In the genomic region with DNA sequence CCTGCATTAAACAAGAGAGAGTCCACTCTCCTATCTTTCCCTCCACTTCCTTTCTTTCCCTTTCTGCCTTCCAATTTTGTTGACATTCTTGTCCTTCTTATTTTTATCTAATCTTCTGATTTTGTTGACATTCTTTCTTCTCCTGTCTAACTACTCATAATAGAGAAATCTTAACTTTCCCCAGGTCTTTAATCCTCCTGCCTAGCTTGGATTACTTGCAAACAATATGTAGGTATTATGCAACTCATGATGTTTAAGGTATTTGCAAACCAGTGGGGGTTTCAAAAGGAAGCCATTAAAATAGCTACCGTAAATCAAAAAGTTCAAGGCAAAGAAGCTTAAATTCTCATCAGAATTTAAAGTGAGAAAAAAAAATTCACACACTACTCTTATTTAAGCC, we compare ENCODE assay signal across 28 cellular contexts. TPM values are rescaled to one million over a fixed set of nuclear protein-coding genes. Genes with fewer than 3 reads are reported as not detected.
A peak's percentile ranks its signal among the peaks of the same experiment; 100 is the strongest.
DNase-seq lines count a peak whose midpoint lies in the region; ATAC-seq, FAIRE-seq and TF ChIP-seq lines count a peak whose summit lies in the region.
"Had no signal": no experiment of that assay in that cellular context is flagged by ENCODE, and none has a peak within 500 bp of the region (broad histone marks: within the 10 kb centered on the region; RNA-seq: fewer than 3 reads in every experiment).

No MANE protein-coding gene starts in this region.

- H3K4me2 ChIP-seq in smooth muscle cell = peak overlapping the region; percentile 68

- DNase-seq in SJCRH30 (no peak), smooth muscle cell (lab: John Stamatoyannopoulos, UW; ENCODE audit: unreplicated experiment) (no peak), esophagus muscularis mucosa (ENCODE audit: extremely low spot score) (no peak)
- DNase-seq in CD4-positive, alpha-beta T cell = no peak
- DNase-seq: activated CD4-positive, alpha-beta memory T cell treated with anti-CD3 and anti-CD28 coated beads, Interleukin-2, amount 10 ng/mL, durations not matched to agents 7 days and 5 days; activated CD4-positive, alpha-beta T cell treated with anti-CD3 and anti-CD28 coated beads for 1 hour; CD4-positive, alpha-beta memory T cell; central memory CD4-positive, alpha-beta T cell; DMS153; KG1; kidney; MV-4-11; NCI-H446 treated with DMSO at 0.1 percent for 48 hours; posterior cingulate gyrus; sigmoid colon; stimulated activated naive B cell treated with anti-CD40 and anti-IgM and Interleukin-4, amounts not matched to agents 10 μg/mL and 1 μg/mL and 100 μg/mL, for 72 hours; T-helper 17 cell; uterus had no signal

- FAIRE-seq in endometrium (lab: Jason Lieb, UNC) = peak; percentile 39
- FAIRE-seq: endothelial cell of umbilical vein, GM12892, H54 had no signal

- H4K20me1 ChIP-seq in smooth muscle cell (ENCODE audit: low read depth) = no peaks in the 10 kb centered on the region

- CTCF ChIA-PET in CD4-positive, alpha-beta T cell (lab: Charles Lee) = no interaction called here

- no peaks in the 10 kb centered on the region for H3K9me3 Mint-ChIP-seq in CD4-positive, alpha-beta T cell
- H3K9me3 Mint-ChIP-seq: activated CD4-positive, alpha-beta memory T cell treated with anti-CD3 and anti-CD28 coated beads, Interleukin-2, amount 10 ng/mL, durations not matched to agents 7 days and 5 days; activated naive CD4-positive, alpha-beta T cell treated with anti-CD3 and anti-CD28 coated beads, Interleukin-2, amount 50 U/mL, for 24 hours; activated T-helper 17 cell treated with anti-CD3 and anti-CD28 coated beads, Interleukin-2, amount 50 U/mL, for 72 hours; CD4-positive, alpha-beta memory T cell; neural crest cell; stimulated activated naive B cell treated with anti-CD40 and anti-IgM and Interleukin-4, amounts not matched to agents 10 μg/mL and 1 μg/mL and 100 μg/mL, for 72 hours had no signal

- H3K27ac ChIP-seq in HUES48 (ENCODE audit: low read depth, low read length) (peak overlapping the region; percentile 59), SJCRH30 (peak overlapping the region; percentile 19), smooth muscle cell (ENCODE audit: low read depth) (no peak overlapping the region), esophagus muscularis mucosa (replicated peaks in 1 of 4) (no peak overlapping the region)
- no peak overlapping the region for H3K27ac ChIP-seq in CD4-positive, alpha-beta T cell (ENCODE audit: low read depth, low read length)
- H3K27ac ChIP-seq: sigmoid colon, uterus had no signal

- H3K4me1 ChIP-seq in HUES48 (ENCODE audit: control insufficient read depth, insufficient read depth, low read length) (peaks cover 62% of the 10 kb centered on the region), SJCRH30 (peaks cover 22% of the 10 kb centered on the region), smooth muscle cell (ENCODE audit: low read depth) (peaks cover 23% of the 10 kb centered on the region), esophagus muscularis mucosa (peaks cover 3 to 20% (median 8%) of the 10 kb centered on the region in 4 donors)
- H3K4me1 ChIP-seq: uterus had no signal

- H3K9me3 ChIP-seq in HUES48 (ENCODE audit: control insufficient read depth, insufficient read depth, low read length) (no peaks in the 10 kb centered on the region), SJCRH30 (replicated peaks) (no peaks in the 10 kb centered on the region), smooth muscle cell (replicated peaks; ENCODE audit: low read depth) (no peaks in the 10 kb centered on the region), esophagus muscularis mucosa (no peaks in the 10 kb centered on the region)
- H3K9me3 ChIP-seq in CD4-positive, alpha-beta T cell (ENCODE audit: control insufficient read depth, low read length) = no peaks in the 10 kb centered on the region
- H3K9me3 ChIP-seq: sigmoid colon, uterus had no signal

- H2AFZ ChIP-seq in smooth muscle cell (ENCODE audit: low read depth) = no peak overlapping the region

- H3K27ac Mint-ChIP-seq in CD4-positive, alpha-beta T cell = no peak overlapping the region
- H3K27ac Mint-ChIP-seq: activated CD4-positive, alpha-beta memory T cell treated with anti-CD3 and anti-CD28 coated beads, Interleukin-2, amount 10 ng/mL, durations not matched to agents 7 days and 5 days; activated naive CD4-positive, alpha-beta T cell treated with anti-CD3 and anti-CD28 coated beads, Interleukin-2, amount 50 U/mL, for 24 hours; activated T-helper 17 cell treated with anti-CD3 and anti-CD28 coated beads, Interleukin-2, amount 50 U/mL, for 72 hours; CD4-positive, alpha-beta memory T cell; stimulated activated naive B cell treated with anti-CD40 and anti-IgM and Interleukin-4, amounts not matched to agents 10 μg/mL and 1 μg/mL and 100 μg/mL, for 72 hours; T-helper 17 cell had no signal

- TF ChIP-seq POLR2A in GM18505 (IDR thresholded peaks at IDR 0.05; ENCODE audit: borderline replicate concordance, extremely low read depth, insufficient read depth, insufficient read length) = no peak
- TF ChIP-seq POLR2A in esophagus muscularis mucosa (IDR thresholded peaks at IDR 0.05; ENCODE audit: low read depth) = no peak

- no peaks in the 10 kb centered on the region for H3F3A ChIP-seq in smooth muscle cell (ENCODE audit: low read depth)

- intact Hi-C loops in esophagus muscularis mucosa (cut with DNase I) = loop anchor here (5.0 kb wide), 1 partner anchor 167 kb away; no protein-coding TSS in a partner anchor
- intact Hi-C loops in CD4-positive, alpha-beta T cell (cut with DNase I, micrococcal nuclease) = loop anchor here (5.0 to 10.0 kb wide), 5 partner anchors 175 to 1417 kb away; no protein-coding TSS in a partner anchor

- H3K79me2 ChIP-seq in smooth muscle cell (ENCODE audit: low read depth) = no peaks in the 10 kb centered on the region

- no peaks in the 10 kb centered on the region for H3K27me3 ChIP-seq in HUES48 (ENCODE audit: control insufficient read depth, insufficient read depth, low read length)
- no peaks in the 10 kb centered on the region for H3K27me3 ChIP-seq in SJCRH30
- H3K27me3 ChIP-seq in smooth muscle cell (ENCODE audit: low read depth) = no peaks in the 10 kb centered on the region
- H3K27me3 ChIP-seq in esophagus muscularis mucosa = peaks cover 0 to 4% (median 0%) of the 10 kb centered on the region in 4 donors
- H3K27me3 ChIP-seq in CD4-positive, alpha-beta T cell (ENCODE audit: control insufficient read depth, insufficient read depth, low read length) = no peaks in the 10 kb centered on the region
- H3K27me3 ChIP-seq: sigmoid colon, uterus had no signal

- H3K4me1 Mint-ChIP-seq in CD4-positive, alpha-beta T cell (ENCODE audit: low read depth) = no peaks in the 10 kb centered on the region
- H3K4me1 Mint-ChIP-seq: activated CD4-positive, alpha-beta memory T cell treated with anti-CD3 and anti-CD28 coated beads, Interleukin-2, amount 10 ng/mL, durations not matched to agents 7 days and 5 days; activated naive CD4-positive, alpha-beta T cell treated with anti-CD3 and anti-CD28 coated beads, Interleukin-2, amount 50 U/mL, for 24 hours; activated T-helper 17 cell treated with anti-CD3 and anti-CD28 coated beads, Interleukin-2, amount 50 U/mL, for 72 hours; CD4-positive, alpha-beta memory T cell; stimulated activated naive B cell treated with anti-CD40 and anti-IgM and Interleukin-4, amounts not matched to agents 10 μg/mL and 1 μg/mL and 100 μg/mL, for 72 hours had no signal

- H3K9ac ChIP-seq in HUES48 (ENCODE audit: low read depth, low read length) (no peak overlapping the region), smooth muscle cell (ENCODE audit: low read depth) (no peak overlapping the region)

- ATAC-seq in GM18505 (IDR thresholded peaks at IDR 0.05; ENCODE audit: unreplicated experiment) = no peak
- no peak for ATAC-seq in CD4-positive, alpha-beta T cell (ENCODE audit: poor library complexity)
- ATAC-seq: activated T-helper 17 cell treated with anti-CD3 and anti-CD28 coated beads, Interleukin-2, amount 50 U/mL, for 72 hours; stimulated activated naive B cell treated with anti-CD40 and anti-IgM and Interleukin-4, amounts not matched to agents 10 μg/mL and 1 μg/mL and 100 μg/mL, for 72 hours; T-helper 17 cell had no signal

- no peak overlapping the region for H3K4me3 Mint-ChIP-seq in CD4-positive, alpha-beta T cell
- H3K4me3 Mint-ChIP-seq: activated CD4-positive, alpha-beta memory T cell treated with anti-CD3 and anti-CD28 coated beads, Interleukin-2, amount 10 ng/mL, durations not matched to agents 7 days and 5 days; activated naive CD4-positive, alpha-beta T cell treated with anti-CD3 and anti-CD28 coated beads, Interleukin-2, amount 50 U/mL, for 24 hours; activated T-helper 17 cell treated with anti-CD3 and anti-CD28 coated beads, Interleukin-2, amount 50 U/mL, for 72 hours; CD4-positive, alpha-beta memory T cell; neural crest cell; stimulated activated naive B cell treated with anti-CD40 and anti-IgM and Interleukin-4, amounts not matched to agents 10 μg/mL and 1 μg/mL and 100 μg/mL, for 72 hours; T-helper 17 cell had no signal

- H3K36me3 Mint-ChIP-seq in CD4-positive, alpha-beta T cell (ENCODE audit: low read depth) = no peaks in the 10 kb centered on the region
- H3K36me3 Mint-ChIP-seq: activated naive CD4-positive, alpha-beta T cell treated with anti-CD3 and anti-CD28 coated beads, Interleukin-2, amount 50 U/mL, for 24 hours; CD4-positive, alpha-beta memory T cell; stimulated activated naive B cell treated with anti-CD40 and anti-IgM and Interleukin-4, amounts not matched to agents 10 μg/mL and 1 μg/mL and 100 μg/mL, for 72 hours had no signal

- TF ChIP-seq CTCF in smooth muscle cell (IDR thresholded peaks at IDR 0.05; ENCODE audit: borderline replicate concordance, insufficient read depth, poor library complexity, severe bottlenecking) = no peak
- TF ChIP-seq CTCF in esophagus muscularis mucosa (IDR thresholded peaks at IDR 0.05) = no peak
- no peak for TF ChIP-seq CTCF in CD4-positive, alpha-beta T cell (IDR thresholded peaks at IDR 0.05)

- TF ChIP-seq EP300 in esophagus muscularis mucosa (IDR thresholded peaks at IDR 0.05) = no peak

- H3K27me3 Mint-ChIP-seq in CD4-positive, alpha-beta T cell = peaks cover 14% of the 10 kb centered on the region
- H3K27me3 Mint-ChIP-seq: stimulated activated naive B cell treated with anti-CD40 and anti-IgM and Interleukin-4, amounts not matched to agents 10 μg/mL and 1 μg/mL and 100 μg/mL, for 72 hours had no signal

- WGBS in smooth muscle cell (ENCODE audit: low lambda C conversion rate) = 53% methylated on average over 1 of the region's 1 CpG
- 72% methylated on average over 1 of the region's 1 CpG for WGBS in esophagus muscularis mucosa

- H3K36me3 ChIP-seq in HUES48 (ENCODE audit: control insufficient read depth, insufficient read depth, low read length) (peaks cover 4% of the 10 kb centered on the region), SJCRH30 (no peaks in the 10 kb centered on the region), smooth muscle cell (ENCODE audit: low read depth) (no peaks in the 10 kb centered on the region), esophagus muscularis mucosa (no peaks in the 10 kb centered on the region)
- H3K36me3 ChIP-seq: sigmoid colon, uterus had no signal

- POLR2A ChIA-PET in CD4-positive, alpha-beta T cell (lab: Charles Lee) = no interaction called here

- no peak overlapping the region for H3K4me3 ChIP-seq in HUES48 (ENCODE audit: low read depth, low read length)
- no peak overlapping the region for H3K4me3 ChIP-seq in SJCRH30
- H3K4me3 ChIP-seq in smooth muscle cell = no peak overlapping the region
- H3K4me3 ChIP-seq in esophagus muscularis mucosa = no peak overlapping the region
- H3K4me3 ChIP-seq: sigmoid colon, uterus had no signal

RNA-seq across cellular contexts. Expression of gene PROM1, which starts 53.9 kb away (rescaled TPM):
- total RNA-seq in SJCRH30 (2014; rRNA removed; shearing (Covaris generic)) = 23.0 and 23.4 TPM in 2 replicates
- 1.2 and 1.7 TPM in 2 replicates for total RNA-seq in smooth muscle cell
- polyA plus RNA-seq in smooth muscle cell = 0.56 and 0.79 TPM in 2 replicates
- 1 to 10 TPM; 3.3 to 4.6 (median 4.0) TPM for total RNA-seq in esophagus muscularis mucosa
- not detected for total RNA-seq in CD4-positive, alpha-beta T cell
- total RNA-seq: activated CD4-positive, alpha-beta memory T cell treated with anti-CD3 and anti-CD28 coated beads, Interleukin-2, amount 10 ng/mL, durations not matched to agents 7 days and 5 days; CD4-positive, alpha-beta memory T cell; lung microvascular endothelial cell; T-helper 17 cell had no signal
- polyA plus RNA-seq: CD4-positive, alpha-beta memory T cell had no signal

Comparison
In these comparisons a context has a peak if more than half of its experiments do, and no peak if none do; other contexts are left out.
1. H3K27ac ChIP-seq: peak in HUES48 (single experiment) and SJCRH30 (single experiment); none in smooth muscle cell (single experiment), esophagus muscularis mucosa (0 of 4) and CD4-positive, alpha-beta T cell (single experiment).